Comparison of ENCODE assay signal across 7 cellular contexts in the genomic region with DNA sequence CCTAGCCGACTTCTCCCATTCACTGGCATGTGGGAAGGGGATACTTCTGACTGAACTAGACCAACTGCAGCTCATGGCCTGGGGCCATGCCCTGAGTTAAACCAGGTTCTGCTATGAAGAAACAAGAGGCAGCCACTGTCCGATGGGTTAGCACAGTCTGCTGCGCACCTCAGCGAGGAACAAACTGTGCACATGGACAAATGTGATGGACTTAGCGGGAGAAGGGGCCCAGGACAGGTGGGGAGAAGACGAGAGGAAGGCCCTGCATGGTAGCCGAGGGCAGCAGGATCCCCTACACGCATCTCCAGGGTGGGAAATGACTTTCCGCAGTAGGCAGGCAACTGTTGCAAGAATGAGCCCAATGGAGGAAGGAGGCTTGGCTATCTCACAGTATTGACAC.
"Had no signal": no experiment of that assay in that cellular context is flagged by ENCODE, and none has a peak within 500 bp of the region (broad histone marks: within the 10 kb centered on the region; RNA-seq: fewer than 3 reads in every experiment).

No MANE protein-coding gene starts in this region.

- H3K9me3 Mint-ChIP-seq: GM23338 had no signal

- DNase-seq: H7, HCEC 1CT, IMR-90, KG1 had no signal

- H3K4me3 ChIP-seq: GM23338, K562 had no signal

- H3K4me2 ChIP-seq: GM23338 had no signal

- FAIRE-seq: HTR-8/SVneo had no signal

- H3K4me3 Mint-ChIP-seq: GM23338 had no signal

- H3K27ac Mint-ChIP-seq: GM23338 had no signal
